27 cellular contexts compared by ENCODE assay signal in genomic region chr12:101111441-101111840, GRCh38.
"Had no signal": no experiment of that assay in that cellular context is flagged by ENCODE, and none has a peak within 500 bp of the region (broad histone marks: within the 10 kb centered on the region; RNA-seq: fewer than 3 reads in every experiment).

No MANE protein-coding gene starts in this region.

- H3K36me3 Mint-ChIP-seq: stimulated activated effector memory CD8-positive, alpha-beta T cell treated with anti-CD3 and anti-CD28 coated beads, Interleukin-12 subunit alpha, Interleukin-12 subunit beta, amount 100 ng/mL, for 72 hours; stimulated activated memory B cell treated with anti-CD40 and anti-IgM and Interleukin-4, amounts not matched to agents 10 μg/mL and 1 μg/mL and 100 μg/mL, for 72 hours; stimulated activated naive B cell treated with anti-CD40 and anti-IgM and Interleukin-4, amounts not matched to agents 10 μg/mL and 1 μg/mL and 100 μg/mL, for 72 hours; type B pancreatic cell had no signal

- DNase-seq: stimulated activated CD4-positive, alpha-beta T cell treated with anti-CD3 and anti-CD28 coated beads, Interleukin-2, amount 100 ng/mL, for 48 hours; stimulated activated CD4-positive, alpha-beta T cell treated with anti-CD3 and anti-CD28 coated beads, Interleukin-4, amount 100 ng/mL, for 1 hour; stimulated activated CD4-positive, alpha-beta T cell treated with anti-CD3 and anti-CD28 coated beads, Interleukin-4, amount 100 ng/mL, for 24 hours; stimulated activated CD4-positive, alpha-beta T cell treated with anti-CD3 and anti-CD28 coated beads, Interleukin-4, amount 100 ng/mL, for 4 hours; stimulated activated CD8-positive, alpha-beta memory T cell treated with anti-CD3 and anti-CD28 coated beads, Interleukin-4, amount 100 ng/mL, for 48 hours; stimulated activated naive B cell treated with anti-CD40 and anti-IgM and Interleukin-4, amounts not matched to agents 10 μg/mL and 1 μg/mL and 100 μg/mL, for 72 hours; stimulated activated naive CD4-positive, alpha-beta T cell; stimulated activated naive CD4-positive, alpha-beta T cell treated with Interleukin-2 at 50 U/mL for 16 hours; stimulated activated naive CD8-positive, alpha-beta T cell treated with anti-CD3 and anti-CD28 coated beads, Interleukin-15, amount 100 ng/mL, for 72 hours; stimulated activated naive CD8-positive, alpha-beta T cell treated with anti-CD3 and anti-CD28 coated beads, Interleukin-15, Interleukin-2, amounts not matched to agents 100 U/mL and 50 U/mL, for 24 hours; stomach; testis; thyroid gland; tibial artery; transverse colon; upper lobe of left lung; upper lobe of right lung; uterus had no signal

- H3K36me3 ChIP-seq: stomach, suprapubic skin, thoracic aorta, thyroid gland, tibial artery, tibial nerve, transverse colon, upper lobe of left lung, upper lobe of right lung, uterus, vagina had no signal

- H3K27me3 Mint-ChIP-seq: stimulated activated memory B cell treated with anti-CD40 and anti-IgM and Interleukin-4, amounts not matched to agents 10 μg/mL and 1 μg/mL and 100 μg/mL, for 72 hours; stimulated activated naive B cell treated with anti-CD40 and anti-IgM and Interleukin-4, amounts not matched to agents 10 μg/mL and 1 μg/mL and 100 μg/mL, for 72 hours; stimulated activated naive CD8-positive, alpha-beta T cell treated with anti-CD3 and anti-CD28 coated beads, Interleukin-15, amount 100 ng/mL, for 72 hours had no signal

- H3K4me3 Mint-ChIP-seq: stimulated activated effector memory CD8-positive, alpha-beta T cell treated with anti-CD3 and anti-CD28 coated beads, Interleukin-12 subunit alpha, Interleukin-12 subunit beta, amount 100 ng/mL, for 72 hours; stimulated activated memory B cell treated with anti-CD40 and anti-IgM and Interleukin-4, amounts not matched to agents 10 μg/mL and 1 μg/mL and 100 μg/mL, for 72 hours; stimulated activated naive B cell treated with anti-CD40 and anti-IgM and Interleukin-4, amounts not matched to agents 10 μg/mL and 1 μg/mL and 100 μg/mL, for 72 hours; stimulated activated naive CD8-positive, alpha-beta T cell treated with anti-CD3 and anti-CD28 coated beads, Interleukin-15, amount 100 ng/mL, for 72 hours; stimulated activated naive CD8-positive, alpha-beta T cell treated with anti-CD3 and anti-CD28 coated beads, Interleukin-15, Interleukin-2, amounts not matched to agents 100 ng/mL and 50 ng/mL, for 24 hours; type B pancreatic cell had no signal

- ATAC-seq: stimulated activated effector memory CD8-positive, alpha-beta T cell treated with anti-CD3 and anti-CD28 coated beads, Interleukin-12 subunit alpha, Interleukin-12 subunit beta, amount 100 ng/mL, for 72 hours; stimulated activated memory B cell treated with anti-CD40 and anti-IgM and Interleukin-4, amounts not matched to agents 10 μg/mL and 1 μg/mL and 100 μg/mL, for 72 hours; stimulated activated naive B cell treated with anti-CD40 and anti-IgM and Interleukin-4, amounts not matched to agents 10 μg/mL and 1 μg/mL and 100 μg/mL, for 72 hours; stimulated activated naive CD8-positive, alpha-beta T cell treated with anti-CD3 and anti-CD28 coated beads, Interleukin-15, amount 100 ng/mL, for 72 hours; stimulated activated naive CD8-positive, alpha-beta T cell treated with anti-CD3 and anti-CD28 coated beads, Interleukin-15, Interleukin-2, amounts not matched to agents 100 U/mL and 50 U/mL, for 24 hours; upper lobe of right lung had no signal

- H3K4me1 ChIP-seq: stomach, suprapubic skin, testis, thyroid gland, tibial artery, tibial nerve, transverse colon, upper lobe of left lung, upper lobe of right lung, uterus, vagina had no signal

- FAIRE-seq: urothelium cell line had no signal

- H3K27ac Mint-ChIP-seq: stimulated activated effector memory CD8-positive, alpha-beta T cell treated with anti-CD3 and anti-CD28 coated beads, Interleukin-12 subunit alpha, Interleukin-12 subunit beta, amount 100 ng/mL, for 72 hours; stimulated activated memory B cell treated with anti-CD40 and anti-IgM and Interleukin-4, amounts not matched to agents 10 μg/mL and 1 μg/mL and 100 μg/mL, for 72 hours; stimulated activated naive B cell treated with anti-CD40 and anti-IgM and Interleukin-4, amounts not matched to agents 10 μg/mL and 1 μg/mL and 100 μg/mL, for 72 hours; stimulated activated naive CD8-positive, alpha-beta T cell treated with anti-CD3 and anti-CD28 coated beads, Interleukin-15, amount 100 ng/mL, for 72 hours; stimulated activated naive CD8-positive, alpha-beta T cell treated with anti-CD3 and anti-CD28 coated beads, Interleukin-15, Interleukin-2, amounts not matched to agents 100 ng/mL and 50 ng/mL, for 24 hours; type B pancreatic cell had no signal

- H3K27me3 ChIP-seq: stomach, suprapubic skin, testis, thyroid gland, tibial artery, tibial nerve, transverse colon, upper lobe of left lung, upper lobe of right lung, uterus, vagina had no signal

- H3K4me3 ChIP-seq: stomach, suprapubic skin, testis, thoracic aorta, thyroid gland, tibial artery, tibial nerve, transverse colon, upper lobe of left lung, upper lobe of right lung, uterus, vagina had no signal

- H3K9me3 Mint-ChIP-seq: stimulated activated effector memory CD8-positive, alpha-beta T cell treated with anti-CD3 and anti-CD28 coated beads, Interleukin-12 subunit alpha, Interleukin-12 subunit beta, amount 100 ng/mL, for 72 hours; stimulated activated memory B cell treated with anti-CD40 and anti-IgM and Interleukin-4, amounts not matched to agents 10 μg/mL and 1 μg/mL and 100 μg/mL, for 72 hours; stimulated activated naive B cell treated with anti-CD40 and anti-IgM and Interleukin-4, amounts not matched to agents 10 μg/mL and 1 μg/mL and 100 μg/mL, for 72 hours; stimulated activated naive CD8-positive, alpha-beta T cell treated with anti-CD3 and anti-CD28 coated beads, Interleukin-15, amount 100 ng/mL, for 72 hours; stimulated activated naive CD8-positive, alpha-beta T cell treated with anti-CD3 and anti-CD28 coated beads, Interleukin-15, Interleukin-2, amounts not matched to agents 100 ng/mL and 50 ng/mL, for 24 hours; type B pancreatic cell had no signal

- H3K27ac ChIP-seq: stomach, suprapubic skin, testis, thoracic aorta, thyroid gland, tibial artery, tibial nerve, transverse colon, upper lobe of left lung, upper lobe of right lung, uterus, vagina had no signal

- H3K9me3 ChIP-seq: stomach, testis, thoracic aorta, thyroid gland, tibial artery, tibial nerve, transverse colon, upper lobe of left lung, upper lobe of right lung, uterus, vagina had no signal

- H3K4me1 Mint-ChIP-seq: stimulated activated effector memory CD8-positive, alpha-beta T cell treated with anti-CD3 and anti-CD28 coated beads, Interleukin-12 subunit alpha, Interleukin-12 subunit beta, amount 100 ng/mL, for 72 hours; stimulated activated memory B cell treated with anti-CD40 and anti-IgM and Interleukin-4, amounts not matched to agents 10 μg/mL and 1 μg/mL and 100 μg/mL, for 72 hours; stimulated activated naive B cell treated with anti-CD40 and anti-IgM and Interleukin-4, amounts not matched to agents 10 μg/mL and 1 μg/mL and 100 μg/mL, for 72 hours; stimulated activated naive CD8-positive, alpha-beta T cell treated with anti-CD3 and anti-CD28 coated beads, Interleukin-15, amount 100 ng/mL, for 72 hours had no signal
